Comparison of ENCODE assay signal across 27 cellular contexts in genomic region chr2:190657474-190658252, GRCh38. TPM values are rescaled to one million over a fixed set of nuclear protein-coding genes. Genes with fewer than 3 reads are reported as not detected.
A peak's percentile ranks its signal among the peaks of the same experiment; 100 is the strongest.
DNase-seq lines count a peak whose midpoint lies in the region; ATAC-seq, FAIRE-seq and TF ChIP-seq lines count a peak whose summit lies in the region.
"Had no signal": no experiment of that assay in that cellular context is flagged by ENCODE, and none has a peak within 500 bp of the region (broad histone marks: within the 10 kb centered on the region; RNA-seq: fewer than 3 reads in every experiment).

No MANE protein-coding gene starts in this region.

- CTCF ChIA-PET in GM12878 (lab: Yijun Ruan, JAX): interaction anchor here (0.8 to 8.5 kb wide), 4 partner anchors 9 to 242 kb away, joined by 3 to 143 read pairs (median 10); no protein-coding TSS in a partner anchor

- no peaks in the 10 kb centered on the region for H3K27me3 ChIP-seq in right atrium auricular region
- H3K27me3 ChIP-seq in GM12878 (replicated peaks in 1 of 2; ENCODE audit: control insufficient read depth in 2 of 2, insufficient read depth in 2 of 2, low read length in 1 of 2): no peaks in the 10 kb centered on the region
- no peaks in the 10 kb centered on the region for H3K27me3 ChIP-seq in left lung
- H3K27me3 ChIP-seq in vagina: no peaks in the 10 kb centered on the region
- no peaks in the 10 kb centered on the region for H3K27me3 ChIP-seq in Karpas-422 (ENCODE audit: low read length)
- H3K27me3 ChIP-seq: cardiac muscle cell, right lobe of liver had no signal

- FAIRE-seq in GM12878 (lab: Jason Lieb, UNC): no peak
- FAIRE-seq: G401.6, GM18507, urothelium cell line had no signal

- no peak overlapping the region for H2AFZ ChIP-seq in GM12878 (ENCODE audit: control insufficient read depth, low read depth, low read length)
- no peak overlapping the region for H2AFZ ChIP-seq in Karpas-422 (ENCODE audit: low read length)

- no peak for TF ChIP-seq EP300 in GM12878 (IDR thresholded peaks at IDR 0.05; ENCODE audit: borderline replicate concordance in 1 of 2, control insufficient read depth in 1 of 2, low read depth in 2 of 2, low read length in 2 of 2)

- no peak overlapping the region for H3K9ac ChIP-seq in GM12878 (ENCODE audit: control insufficient read depth, insufficient read depth, low read length)
- H3K9ac ChIP-seq in Karpas-422 (ENCODE audit: low read length): no peak overlapping the region

- DNase-seq in Right ventricle myocardium inferior (ENCODE audit: missing footprints) (no peak), right atrium auricular region (ENCODE audit: low spot score) (no peak), GM12878 (ENCODE audit: low read depth, low spot score) (no peak), left lung (no peak), vagina (ENCODE audit: extremely low spot score in 2 of 2) (no peak), Karpas-422 (no peak), occipital lobe (lab: John Stamatoyannopoulos, UW) (no peak)
- DNase-seq: activated CD4-positive, alpha-beta T cell treated with anti-CD3 and anti-CD28 coated beads, Interleukin-2, amount 50 U/mL, for 4 hours; activated T-cell treated with anti-CD3 and anti-CD28 coated beads for 4 hours; C1 segment of cervical spinal cord; H7; islet precursor cell; naive B cell; NCI-H2081; right lobe of liver; stimulated activated CD4-positive, alpha-beta T cell treated with anti-CD3 and anti-CD28 coated beads, Interleukin-15, amount 100 ng/mL, for 24 hours; substantia nigra; T-helper 2 cell had no signal

- WGBS in GM12878 (ENCODE audit: insufficient coverage, insufficient replicate concordance, low lambda C conversion rate, missing lambda C conversion rate): 86% methylated on average over 4 of the region's 4 CpGs

- TF ChIP-seq CTCF in right atrium auricular region (IDR thresholded peaks at IDR 0.05): no peak
- TF ChIP-seq CTCF in GM12878 (IDR thresholded peaks at IDR 0.05 in 2 of 3, conservative IDR thresholded peaks at IDR 0.05 in 1 of 3; ENCODE audit: control insufficient read depth in 2 of 3, extremely low read depth in 1 of 3, insufficient read depth in 1 of 3, low read depth in 3 of 3, low read length in 3 of 3): no peak
- TF ChIP-seq CTCF in left lung (IDR thresholded peaks at IDR 0.05): no peak
- TF ChIP-seq CTCF in vagina (IDR thresholded peaks at IDR 0.05): no peak

- H3K27ac ChIP-seq in right atrium auricular region: peak overlapping the region in 1 of 2 donors; percentile 74
- H3K27ac ChIP-seq in GM12878 (ENCODE audit: control insufficient read depth, insufficient read depth): no peak overlapping the region
- no peak overlapping the region for H3K27ac ChIP-seq in left lung
- H3K27ac ChIP-seq in vagina: no peak overlapping the region
- no peak overlapping the region for H3K27ac ChIP-seq in Karpas-422 (ENCODE audit: low read length)
- H3K27ac ChIP-seq: cardiac muscle cell, epithelial cell of prostate, right lobe of liver, SK-N-MC, VCaP had no signal

- POLR2A ChIA-PET in GM12878 (lab: Charles Lee): interaction anchor here (0.5 to 8.1 kb wide), 4 partner anchors 9 to 20 kb away, joined by 4 to 111 read pairs (median 12); no protein-coding TSS in a partner anchor

- 0 out of 2 replicates have a peak overlapping the region, but pooled peaks have one; percentile 9 for H3K4me2 ChIP-seq in GM12878 (ENCODE audit: control insufficient read depth, insufficient read depth)
- no peak overlapping the region for H3K4me2 ChIP-seq in Karpas-422 (ENCODE audit: low read depth, low read length, poor library complexity, severe bottlenecking)

- TF ChIP-seq POLR2A in GM12878 (IDR thresholded peaks at IDR 0.05; ENCODE audit: low read depth, low read length): no peak
- no peak for TF ChIP-seq POLR2A in vagina (IDR thresholded peaks at IDR 0.05)

- no peaks in the 10 kb centered on the region for H3K36me3 ChIP-seq in right atrium auricular region
- peaks cover 0 to 8% of the 10 kb centered on the region in 2 experiments; a peak in 3 of 4 replicates for H3K36me3 ChIP-seq in GM12878 (ENCODE audit: control insufficient read depth in 2 of 2, insufficient read depth in 2 of 2, low read length in 1 of 2)
- H3K36me3 ChIP-seq in left lung: peaks cover 0 to 9% of the 10 kb centered on the region in 2 donors
- H3K36me3 ChIP-seq in vagina: no peaks in the 10 kb centered on the region
- H3K36me3 ChIP-seq in Karpas-422 (ENCODE audit: insufficient read depth, low read length): no peaks in the 10 kb centered on the region
- H3K36me3 ChIP-seq: cardiac muscle cell, right lobe of liver had no signal

- intact Hi-C loops in Right ventricle myocardium inferior (cut with DNase I) (no loop called here), GM12878 (cut with micrococcal nuclease; ENCODE audit: unreplicated experiment) (loop anchor here (10.0 kb wide), 1 partner anchor 227 kb away; the partner anchor contains the start of gene GLS), left lung (cut with DNase I) (no loop called here), vagina (cut with DNase I) (no loop called here)

- RAD21 ChIA-PET in GM12878 (lab: Charles Lee; ENCODE audit: unreplicated experiment): interaction anchor here (1.2 to 8.0 kb wide), 2 partner anchors 14 to 21 kb away, joined by 3 to 233 read pairs; no protein-coding TSS in a partner anchor

- in situ Hi-C loops in GM12878 (cut with MboI): no loop called here

- H3K79me2 ChIP-seq in GM12878 (ENCODE audit: control insufficient read depth, insufficient read depth, low read length): peaks cover 50% of the 10 kb centered on the region
- peaks cover 8% of the 10 kb centered on the region; the same call in 1 of the 2 replicates for H3K79me2 ChIP-seq in Karpas-422 (ENCODE audit: low read length)

- H3K4me3 ChIP-seq in right atrium auricular region: no peak overlapping the region
- no peak overlapping the region for H3K4me3 ChIP-seq in GM12878
- H3K4me3 ChIP-seq in left lung: no peak overlapping the region
- H3K4me3 ChIP-seq in vagina: no peak overlapping the region
- H3K4me3 ChIP-seq in Karpas-422 (ENCODE audit: low read length): no peak overlapping the region
- H3K4me3 ChIP-seq: cardiac muscle cell, right lobe of liver, SK-N-MC had no signal

- H3K9me2 ChIP-seq in Karpas-422 (replicated peaks; ENCODE audit: insufficient read depth, low read length): no peaks in the 10 kb centered on the region

- peak; percentile 20 for ATAC-seq in Right ventricle myocardium inferior
- ATAC-seq in GM12878: no peak
- ATAC-seq in left lung: peak; percentile 53
- ATAC-seq in GM18517 (IDR thresholded peaks at IDR 0.05; ENCODE audit: unreplicated experiment): no peak
- ATAC-seq: Panc1 had no signal

- H3K4me1 ChIP-seq in right atrium auricular region (peaks cover 0 to 97% of the 10 kb centered on the region in 2 donors), GM12878 (ENCODE audit: control insufficient read depth, insufficient read depth, low read length) (no peaks in the 10 kb centered on the region), left lung (peaks cover 0 to 52% of the 10 kb centered on the region in 2 donors), vagina (peaks cover 91% of the 10 kb centered on the region), Karpas-422 (ENCODE audit: low read length) (peaks cover 9% of the 10 kb centered on the region)

- no peak for TF ChIP-seq RAD21 in GM12878 (IDR thresholded peaks at IDR 0.05; ENCODE audit: insufficient read depth, low read depth, low read length)

- no TSS peak for BruUV-seq in GM12878 (replicated peaks; lab: Mats Ljungman, UMichigan)

- H3K9me3 ChIP-seq in right atrium auricular region: no peaks in the 10 kb centered on the region
- no peaks in the 10 kb centered on the region for H3K9me3 ChIP-seq in GM12878 (replicated peaks; ENCODE audit: control insufficient read depth, insufficient read depth, low read length)
- no peaks in the 10 kb centered on the region for H3K9me3 ChIP-seq in left lung
- no peaks in the 10 kb centered on the region for H3K9me3 ChIP-seq in vagina
- no peaks in the 10 kb centered on the region for H3K9me3 ChIP-seq in Karpas-422 (ENCODE audit: low read length)
- H3K9me3 ChIP-seq: right lobe of liver had no signal

- H4K20me1 ChIP-seq in GM12878 (ENCODE audit: control insufficient read depth, insufficient read depth) (no peaks in the 10 kb centered on the region), Karpas-422 (ENCODE audit: insufficient read depth, low read depth, low read length) (no peaks in the 10 kb centered on the region)

- SMC1A ChIA-PET in GM12878 (lab: Charles Lee; ENCODE audit: uncharacterized antibody, unreplicated experiment): interaction anchor here (1.5 to 8.2 kb wide), 5 partner anchors 6 to 106 kb away, joined by 3 to 253 read pairs (median 14); no protein-coding TSS in a partner anchor

TF ChIP-seq in GM12878, 131 proteins besides CTCF, POLR2A, EP300 and RAD21 (continues in another document):
- TF ChIP-seq FOXM1 (IDR thresholded peaks at IDR 0.05; ENCODE audit: low read depth, low read length): no peak
- no peak for TF ChIP-seq YBX1 (IDR thresholded peaks at IDR 0.05)
- no peak for TF ChIP-seq HDGF (IDR thresholded peaks at IDR 0.05)
- no peak for TF ChIP-seq SIN3A (IDR thresholded peaks at IDR 0.05; ENCODE audit: low read depth, low read length)
- no peak for TF ChIP-seq CBFB (IDR thresholded peaks at IDR 0.05; ENCODE audit: low read depth)
- TF ChIP-seq FOS (IDR thresholded peaks at IDR 0.05; ENCODE audit: borderline replicate concordance, extremely low read depth, insufficient read length): no peak

RNA-seq across cellular contexts. Expression of gene NAB1, which starts 8.8 kb away (rescaled TPM):
- 27.5 TPM for total RNA-seq in Right ventricle myocardium inferior
- total RNA-seq in right atrium auricular region: 10 to 100 TPM; 37.0 to 64.4 TPM
- total RNA-seq in GM12878 (2013; cell fraction: nucleolus; rRNA removed): 61.0 and 61.9 TPM in 2 replicates
- 24.5 and 28.9 TPM in 2 replicates for total RNA-seq in GM12878 (2014; rRNA removed)
- 32.6 and 34.7 TPM in 2 replicates for total RNA-seq in GM12878 (2014; rRNA removed; fragmentation: Illumina TruSeq; extraction: Trizol)
- total RNA-seq in GM12878 (2021): 30.5 and 33.2 TPM in 2 replicates
- polyA plus RNA-seq in GM12878 (2011; ENCODE audit: low read depth): 14.6 TPM
- polyA plus RNA-seq in GM12878 (2011; rRNA removed): 39.6 and 61.5 TPM in 2 replicates
- polyA plus RNA-seq in GM12878 (2011; cell fraction: cytosol; rRNA removed): 16.9 TPM in 2 replicates
- 67.0 and 70.5 TPM in 2 replicates for polyA plus RNA-seq in GM12878 (2011; cell fraction: nucleus; rRNA removed)
- 18.3 and 20.1 TPM in 2 replicates for polyA plus RNA-seq in GM12878 (2012)
- 28.1 and 37.0 TPM in 2 replicates for polyA plus RNA-seq in GM12878 (2014; fragmentation: Illumina TruSeq; extraction: Trizol)
- 1 to 10 TPM; 4.5 to 4.9 TPM for polyA plus RNA-seq in GM12878 (2014; fragmentation: Nextera tagmentation; extraction: Ambion mirVana)
- 18.5 and 21.5 TPM in 2 replicates for polyA plus RNA-seq in GM12878 (2014; rRNA removed)
- polyA plus RNA-seq in GM12878 (2016; fragmentation: Nextera tagmentation; extraction: Ambion mirVana): 10 to 100 TPM; 10.3 to 11.1 TPM
- 41.6 and 46.1 TPM in 2 replicates for polyA minus RNA-seq in GM12878 (2011; rRNA and poly(A)+ RNA removed)
- 20.8 and 27.7 TPM in 2 replicates for polyA minus RNA-seq in GM12878 (2011; cell fraction: cytosol; rRNA and poly(A)+ RNA removed)
- 23.0 and 28.8 TPM in 2 replicates for polyA minus RNA-seq in GM12878 (2011; cell fraction: nucleus; rRNA and poly(A)+ RNA removed)
- total RNA-seq in left lung: 10 to 100 TPM; 28.4 to 32.9 TPM
- total RNA-seq in vagina: 78.6 TPM
- total RNA-seq in Karpas-422 (2014; rRNA removed; shearing (Covaris generic); ENCODE audit: low replicate concordance): 15.7 and 19.6 TPM in 2 replicates
- 54.0 TPM for total RNA-seq in occipital lobe

Comparison
In these comparisons a context has a peak if more than half of its experiments do, and no peak if none do; other contexts are left out.
1. ATAC-seq: peak in Right ventricle myocardium inferior (single experiment) and left lung (single experiment); none in GM12878 (single experiment) and GM18517 (single experiment).